2 cellular contexts compared by ENCODE assay signal in the genomic region with DNA sequence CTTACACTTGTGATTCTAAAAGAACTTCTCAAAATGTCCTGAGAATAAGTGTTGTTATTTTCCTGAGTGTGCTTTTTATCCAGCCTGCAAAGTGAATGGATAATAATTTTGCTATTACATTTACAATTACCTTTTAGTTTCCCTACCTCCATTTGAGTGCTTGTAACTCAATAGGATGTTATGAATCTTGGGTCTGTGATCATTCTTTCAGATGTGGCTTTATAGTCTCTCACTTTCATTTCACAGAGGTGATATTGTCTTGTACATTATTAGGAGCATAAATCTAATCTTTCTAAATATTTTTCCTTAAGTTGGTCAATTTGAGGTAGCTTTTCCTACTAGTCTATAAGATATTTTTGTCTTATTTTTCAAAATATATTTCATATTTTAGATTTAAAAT.
TF ChIP-seq lines count a peak whose summit lies in the region.

No MANE protein-coding gene starts in this region.

TF ChIP-seq in SK-N-SH, 30 proteins besides CTCF, POLR2A, EP300 and RAD21 (continued from another document):
- no peak for TF ChIP-seq ZBTB33 (IDR thresholded peaks at IDR 0.05; ENCODE audit: borderline replicate concordance, low read depth)
- no peak for TF ChIP-seq FOSL2 (IDR thresholded peaks at IDR 0.05; ENCODE audit: borderline replicate concordance, low read depth)
- TF ChIP-seq YY1 (IDR thresholded peaks at IDR 0.05; ENCODE audit: low read depth), result no peak
- TF ChIP-seq NRF1 (IDR thresholded peaks at IDR 0.05; ENCODE audit: low read depth, low read length), result no peak
- no peak for TF ChIP-seq MEF2A (IDR thresholded peaks at IDR 0.05; ENCODE audit: borderline replicate concordance, low read depth)

TF ChIP-seq in SK-N-SH treated with all-trans-retinoic acid at 6 μM for 48 hours, 23 proteins besides CTCF, POLR2A, EP300 and RAD21 (continued from another document):
- TF ChIP-seq, protein P1, sequence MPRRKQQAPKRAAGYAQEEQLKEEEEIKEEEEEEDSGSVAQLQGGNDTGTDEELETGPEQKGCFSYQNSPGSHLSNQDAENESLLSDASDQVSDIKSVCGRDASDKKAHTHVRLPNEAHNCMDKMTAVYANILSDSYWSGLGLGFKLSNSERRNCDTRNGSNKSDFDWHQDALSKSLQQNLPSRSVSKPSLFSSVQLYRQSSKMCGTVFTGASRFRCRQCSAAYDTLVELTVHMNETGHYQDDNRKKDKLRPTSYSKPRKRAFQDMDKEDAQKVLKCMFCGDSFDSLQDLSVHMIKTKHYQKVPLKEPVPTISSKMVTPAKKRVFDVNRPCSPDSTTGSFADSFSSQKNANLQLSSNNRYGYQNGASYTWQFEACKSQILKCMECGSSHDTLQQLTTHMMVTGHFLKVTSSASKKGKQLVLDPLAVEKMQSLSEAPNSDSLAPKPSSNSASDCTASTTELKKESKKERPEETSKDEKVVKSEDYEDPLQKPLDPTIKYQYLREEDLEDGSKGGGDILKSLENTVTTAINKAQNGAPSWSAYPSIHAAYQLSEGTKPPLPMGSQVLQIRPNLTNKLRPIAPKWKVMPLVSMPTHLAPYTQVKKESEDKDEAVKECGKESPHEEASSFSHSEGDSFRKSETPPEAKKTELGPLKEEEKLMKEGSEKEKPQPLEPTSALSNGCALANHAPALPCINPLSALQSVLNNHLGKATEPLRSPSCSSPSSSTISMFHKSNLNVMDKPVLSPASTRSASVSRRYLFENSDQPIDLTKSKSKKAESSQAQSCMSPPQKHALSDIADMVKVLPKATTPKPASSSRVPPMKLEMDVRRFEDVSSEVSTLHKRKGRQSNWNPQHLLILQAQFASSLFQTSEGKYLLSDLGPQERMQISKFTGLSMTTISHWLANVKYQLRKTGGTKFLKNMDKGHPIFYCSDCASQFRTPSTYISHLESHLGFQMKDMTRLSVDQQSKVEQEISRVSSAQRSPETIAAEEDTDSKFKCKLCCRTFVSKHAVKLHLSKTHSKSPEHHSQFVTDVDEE (CRISPR knock-in tag; IDR thresholded peaks at IDR 0.05), result no peak
- TF ChIP-seq, protein P2, sequence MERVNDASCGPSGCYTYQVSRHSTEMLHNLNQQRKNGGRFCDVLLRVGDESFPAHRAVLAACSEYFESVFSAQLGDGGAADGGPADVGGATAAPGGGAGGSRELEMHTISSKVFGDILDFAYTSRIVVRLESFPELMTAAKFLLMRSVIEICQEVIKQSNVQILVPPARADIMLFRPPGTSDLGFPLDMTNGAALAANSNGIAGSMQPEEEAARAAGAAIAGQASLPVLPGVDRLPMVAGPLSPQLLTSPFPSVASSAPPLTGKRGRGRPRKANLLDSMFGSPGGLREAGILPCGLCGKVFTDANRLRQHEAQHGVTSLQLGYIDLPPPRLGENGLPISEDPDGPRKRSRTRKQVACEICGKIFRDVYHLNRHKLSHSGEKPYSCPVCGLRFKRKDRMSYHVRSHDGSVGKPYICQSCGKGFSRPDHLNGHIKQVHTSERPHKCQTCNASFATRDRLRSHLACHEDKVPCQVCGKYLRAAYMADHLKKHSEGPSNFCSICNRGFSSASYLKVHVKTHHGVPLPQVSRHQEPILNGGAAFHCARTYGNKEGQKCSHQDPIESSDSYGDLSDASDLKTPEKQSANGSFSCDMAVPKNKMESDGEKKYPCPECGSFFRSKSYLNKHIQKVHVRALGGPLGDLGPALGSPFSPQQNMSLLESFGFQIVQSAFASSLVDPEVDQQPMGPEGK (CRISPR knock-in tag; IDR thresholded peaks at IDR 0.05; ENCODE audit: borderline replicate concordance), result no peak
- TF ChIP-seq OSR1 (CRISPR knock-in tag; IDR thresholded peaks at IDR 0.05) (no peak), ZNF565 (CRISPR knock-in tag; conservative IDR thresholded peaks at IDR 0.05; ENCODE audit: low read depth) (no peak), ZFP30 (CRISPR knock-in tag; IDR thresholded peaks at IDR 0.05) (no peak), RARB (CRISPR knock-in tag; IDR thresholded peaks at IDR 0.05) (no peak), PPARA (CRISPR knock-in tag; IDR thresholded peaks at IDR 0.05; ENCODE audit: borderline replicate concordance) (no peak)
TF ChIP-seq in SK-N-SH treated with all-trans-retinoic acid at 6 μM for 48 hours: peak in this region for 0.
